ENCODE assay signal across 1 cellular context in the genomic region with DNA sequence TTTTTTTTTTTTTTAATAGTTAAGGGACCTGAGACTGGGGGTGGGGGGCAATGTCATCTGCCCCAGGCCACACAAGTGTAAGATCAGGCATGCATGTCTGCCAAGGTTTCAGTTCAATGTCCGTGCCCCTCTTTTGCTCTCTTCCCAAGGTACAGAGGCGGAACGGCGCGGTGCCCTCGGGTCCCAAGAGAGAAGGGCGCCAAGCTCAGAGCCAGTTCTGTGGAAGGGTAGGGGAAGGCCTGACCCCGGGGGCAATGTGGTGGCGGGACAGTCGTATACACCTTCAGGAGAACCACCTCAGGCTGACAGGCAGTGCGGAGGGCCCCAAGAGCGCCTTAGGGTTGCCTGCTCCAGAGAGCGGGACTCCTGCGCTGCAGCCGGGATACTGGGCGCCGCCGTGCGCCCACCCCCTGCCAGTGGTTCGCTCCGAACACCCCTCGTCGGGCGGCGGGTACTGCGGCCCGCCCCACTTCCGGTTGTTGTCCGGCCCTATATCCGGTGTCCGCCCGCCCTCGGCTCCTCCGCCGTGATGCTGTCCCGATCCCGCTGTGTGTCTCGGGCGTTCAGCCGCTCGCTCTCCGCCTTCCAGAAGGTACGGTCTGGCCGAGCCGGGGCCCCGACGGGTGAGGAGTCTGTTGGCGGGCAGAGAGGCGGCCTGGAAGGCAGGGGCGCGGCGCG.
TF ChIP-seq lines count a peak whose summit lies in the region.

DLST (plus strand) TSS at position 492 of the 678 bp plus-strand sequence; CDS start at position 530, 38 bp downstream.

TF ChIP-seq in GM23338, 12 proteins besides CTCF, POLR2A, EP300 and RAD21 (continued from another document):
- TF ChIP-seq ZNF462 (CRISPR knock-in tag; IDR thresholded peaks at IDR 0.05) (no peak), EZH2phosphoT487 (IDR thresholded peaks at IDR 0.05; ENCODE audit: unreplicated experiment) (no peak), ETS1 (IDR thresholded peaks at IDR 0.05) (peak; percentile 82), JUNB (IDR thresholded peaks at IDR 0.05; ENCODE audit: unreplicated experiment) (no peak), CREB1 (CRISPR knock-in tag; IDR thresholded peaks at IDR 0.05; ENCODE audit: low read depth) (peak; percentile 65), ZNF114 (CRISPR knock-in tag; IDR thresholded peaks at IDR 0.05) (no peak), REST (IDR thresholded peaks at IDR 0.05; ENCODE audit: unreplicated experiment) (no peak), EZH2 (IDR thresholded peaks at IDR 0.05; ENCODE audit: low read depth, unreplicated experiment) (no peak), POLR2AphosphoS5 (IDR thresholded peaks at IDR 0.05; ENCODE audit: low read depth) (peak; percentile 96)
TF ChIP-seq in GM23338: peak in this region for 3.
